8 cellular contexts compared by ENCODE assay signal in genomic region chr5:55232194-55232984, GRCh38. TPM values are rescaled to one million over a fixed set of nuclear protein-coding genes. Genes with fewer than 3 reads are reported as not detected.
DNase-seq lines count a peak whose midpoint lies in the region; ATAC-seq and TF ChIP-seq lines count a peak whose summit lies in the region.

No MANE protein-coding gene starts in this region.

- peaks cover 40% of the 10 kb centered on the region for H3K4me1 ChIP-seq in CD4-positive, alpha-beta memory T cell (ENCODE audit: insufficient read depth, low read length)
- peaks cover 40 to 44% (median 40%) of the 10 kb centered on the region in 4 donors for H3K4me1 ChIP-seq in upper lobe of left lung

- POLR2A ChIA-PET in CD4-positive, alpha-beta memory T cell (lab: Charles Lee; ENCODE audit: partially characterized antibody), result interaction anchor here (0.7 to 1.7 kb wide), 7 partner anchors 9 to 75 kb away, joined by 3 to 7 read pairs (median 4); partner anchors contain the start of genes DHX29 and MTREX

- peak overlapping the region; percentile 42 to 46 for H3K4me3 ChIP-seq in CD4-positive, alpha-beta memory T cell (ENCODE audit: low read length in 2 of 2)
- H3K4me3 ChIP-seq in coronary artery, result peak overlapping the region; percentile 75
- peak overlapping the region; percentile 27 to 56 (median 48) for H3K4me3 ChIP-seq in upper lobe of left lung

- H3K4me1 Mint-ChIP-seq in CD4-positive, alpha-beta memory T cell, result peaks cover 22 to 45% (median 37%) of the 10 kb centered on the region in 4 donors
- H3K4me1 Mint-ChIP-seq in memory B cell, result peaks cover 24% of the 10 kb centered on the region

- no peak for TF ChIP-seq POLR2A in upper lobe of left lung (IDR thresholded peaks at IDR 0.05)

- no peaks in the 10 kb centered on the region for H3K36me3 Mint-ChIP-seq in CD4-positive, alpha-beta memory T cell
- no peaks in the 10 kb centered on the region for H3K36me3 Mint-ChIP-seq in memory B cell

- no peak for TF ChIP-seq EP300 in upper lobe of left lung (IDR thresholded peaks at IDR 0.05)

- peaks cover 64% of the 10 kb centered on the region for H3K27me3 ChIP-seq in CD4-positive, alpha-beta memory T cell (ENCODE audit: insufficient read depth, low read length)
- peaks cover 0 to 71% (median 48%) of the 10 kb centered on the region in 4 donors for H3K27me3 ChIP-seq in upper lobe of left lung

- intact Hi-C loops in CD4-positive, alpha-beta memory T cell (cut with micrococcal nuclease), result loop anchor here (5.0 kb wide), 1 partner anchor 75 kb away; the partner anchor contains the start of genes DHX29 and MTREX

- ATAC-seq in GM21723 (IDR thresholded peaks at IDR 0.05; ENCODE audit: unreplicated experiment), result peak; percentile 22
- no peak for ATAC-seq in memory B cell (ENCODE audit: low read depth)
- ATAC-seq in upper lobe of left lung (ENCODE audit: low FRiP score in 2 of 2), result no peak
- no peak for ATAC-seq in HG02571 (IDR thresholded peaks at IDR 0.05; ENCODE audit: unreplicated experiment)
- no peak for ATAC-seq in GM19395 (IDR thresholded peaks at IDR 0.05; ENCODE audit: unreplicated experiment)

- CTCF ChIA-PET in CD4-positive, alpha-beta memory T cell (lab: Charles Lee; ENCODE audit: partially characterized antibody), result interaction anchor here (0.6 to 1.6 kb wide), 7 partner anchors 14 to 314 kb away, joined by 3 to 5 read pairs (median 3); partner anchors contain the start of gene DHX29

- no peaks in the 10 kb centered on the region for H3K9me3 ChIP-seq in CD4-positive, alpha-beta memory T cell (ENCODE audit: control insufficient read depth in 1 of 2, low read length in 2 of 2)
- no peaks in the 10 kb centered on the region for H3K9me3 ChIP-seq in upper lobe of left lung

- peak in 1 of 5 donors; percentile 9 for DNase-seq in CD4-positive, alpha-beta memory T cell
- peak; percentile 63 for DNase-seq in OCI-M1 (lab: John Stamatoyannopoulos, UW)
- DNase-seq in coronary artery (ENCODE audit: low spot score), result no peak
- DNase-seq in memory B cell (ENCODE audit: low spot score in 2 of 2), result no peak
- DNase-seq in upper lobe of left lung, result peak in 1 of 2 donors; percentile 71

- H3K27me3 Mint-ChIP-seq in CD4-positive, alpha-beta memory T cell, result peaks cover 59 to 68% of the 10 kb centered on the region in 2 donors
- peaks cover 35% of the 10 kb centered on the region for H3K27me3 Mint-ChIP-seq in memory B cell

- H3K9me3 Mint-ChIP-seq in CD4-positive, alpha-beta memory T cell, result no peaks in the 10 kb centered on the region
- H3K9me3 Mint-ChIP-seq in memory B cell, result no peaks in the 10 kb centered on the region

- 3 to 4% methylated on average over 43 to 46 of the region's 47 CpGs for WGBS in upper lobe of left lung, 2 donors

- H3K36me3 ChIP-seq in CD4-positive, alpha-beta memory T cell (ENCODE audit: insufficient read depth, low read length), result no peaks in the 10 kb centered on the region
- no peaks in the 10 kb centered on the region for H3K36me3 ChIP-seq in upper lobe of left lung

- no peak for TF ChIP-seq CTCF in coronary artery (IDR thresholded peaks at IDR 0.05)
- TF ChIP-seq CTCF in upper lobe of left lung (IDR thresholded peaks at IDR 0.05), result no peak

- no peak overlapping the region for H3K27ac ChIP-seq in CD4-positive, alpha-beta memory T cell (ENCODE audit: low read depth, low read length)
- H3K27ac ChIP-seq in coronary artery (peak overlapping the region in 1 of 2 donors; percentile 58), upper lobe of left lung (peak overlapping the region in 2 of 4 donors; percentile 12 to 18)

- H3K27ac Mint-ChIP-seq in CD4-positive, alpha-beta memory T cell, result peak overlapping the region in 2 of 7 donors; percentile 55 to 65
- H3K27ac Mint-ChIP-seq in memory B cell, result peak overlapping the region; percentile 54

- H3K4me3 Mint-ChIP-seq in CD4-positive, alpha-beta memory T cell, result peak overlapping the region; percentile 68 to 92 (median 86)
- peak overlapping the region; percentile 87 for H3K4me3 Mint-ChIP-seq in memory B cell

RNA-seq across cellular contexts. Expression of gene CCNO, which starts 1.0 kb away (rescaled TPM):
- total RNA-seq in CD4-positive, alpha-beta memory T cell, result not detected
- polyA plus RNA-seq in CD4-positive, alpha-beta memory T cell, result not detected
- total RNA-seq in upper lobe of left lung, result 1 to 10 TPM in 4 of 6 donors, under 1 TPM in 1, not detected in 1; 0.31 to 8.5 (median 2.4) TPM

RNA-seq across cellular contexts. Expression of gene MCIDAS, which starts 5.3 kb away (rescaled TPM):
- not detected for total RNA-seq in CD4-positive, alpha-beta memory T cell
- polyA plus RNA-seq in CD4-positive, alpha-beta memory T cell, result not detected
- 1 to 10 TPM in 1 of 6 donors, under 1 TPM in 3, not detected in 2; 0.22 to 2.2 (median 0.45) TPM for total RNA-seq in upper lobe of left lung

RNA-seq across cellular contexts. Expression of gene CDC20B, which starts 59.4 kb away (rescaled TPM):
- total RNA-seq in CD4-positive, alpha-beta memory T cell, result not detected
- not detected for polyA plus RNA-seq in CD4-positive, alpha-beta memory T cell
- 1 to 10 TPM in 3 of 6 donors, under 1 TPM in 3; 0.09 to 5.5 (median 1.5) TPM for total RNA-seq in upper lobe of left lung
